ENCODE assay signal across 25 cellular contexts in the genomic region with DNA sequence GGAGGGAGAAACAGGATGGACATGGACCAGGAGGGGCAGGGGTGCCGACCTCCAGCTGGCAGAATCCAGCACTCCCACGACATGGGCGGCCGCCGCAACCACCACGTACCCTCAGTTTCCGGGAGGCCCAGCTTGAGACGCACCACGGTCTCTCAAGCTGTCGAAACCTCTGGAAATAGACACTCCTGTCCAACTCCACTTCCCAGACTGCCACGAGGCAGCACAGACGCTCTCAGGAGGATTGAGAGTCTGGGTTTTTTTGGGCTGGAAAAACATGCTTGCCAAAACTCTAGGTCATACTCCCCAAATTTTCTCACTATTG. TPM values are rescaled to one million over a fixed set of nuclear protein-coding genes. Genes with fewer than 3 reads are reported as not detected.
A peak's percentile ranks its signal among the peaks of the same experiment; 100 is the strongest.
DNase-seq lines count a peak whose midpoint lies in the region; ATAC-seq, FAIRE-seq and TF ChIP-seq lines count a peak whose summit lies in the region.
"Had no signal": no experiment of that assay in that cellular context is flagged by ENCODE, and none has a peak within 500 bp of the region (broad histone marks: within the 10 kb centered on the region; RNA-seq: fewer than 3 reads in every experiment).

No MANE protein-coding gene starts in this region.

- DNase-seq in heart left ventricle (peak in 1 of 5 donors; percentile 46), Right ventricle myocardium superior (no peak), coronary artery (ENCODE audit: low spot score) (peak; percentile 87), kidney (peak; percentile 33), aorta (peak in 1 of 2 donors; percentile 82), DMS79 (lab: John Stamatoyannopoulos, UW) (no peak), HPDE6-E6E7 (ENCODE audit: extremely low spot score) (no peak), lower leg skin (ENCODE audit: low spot score in 2 of 2) (no peak)
- DNase-seq: 8988T; ACHN; BE2C; CD8-positive, alpha-beta memory T cell; DMS 273 treated with DMSO at 0.1 percent for 48 hours; DMS79 treated with DMSO at 0.1 percent for 48 hours; GF-D8; MM.1S; NCI-H1417; NCI-H1694; NCI-H2029 treated with DMSO at 0.1 percent for 48 hours; NCI-H526 treated with DMSO at 0.1 percent for 48 hours; PC-9; SHP77 had no signal

- H3K9ac ChIP-seq in kidney (ENCODE audit: low read length in 2 of 2): no peak overlapping the region
- H3K9ac ChIP-seq: KMS-11 had no signal

- TF ChIP-seq CTCF in heart left ventricle (IDR thresholded peaks at IDR 0.05): no peak
- no peak for TF ChIP-seq CTCF in coronary artery (IDR thresholded peaks at IDR 0.05)
- TF ChIP-seq CTCF in kidney (IDR thresholded peaks at IDR 0.05; ENCODE audit: borderline replicate concordance, extremely low read depth, insufficient read depth): no peak
- no peak for TF ChIP-seq CTCF in lower leg skin (IDR thresholded peaks at IDR 0.05)

- H3K4me3 ChIP-seq in heart left ventricle: no peak overlapping the region
- H3K4me3 ChIP-seq in coronary artery: no peak overlapping the region
- no peak overlapping the region for H3K4me3 ChIP-seq in kidney (ENCODE audit: low read length in 2 of 2)
- no peak overlapping the region for H3K4me3 ChIP-seq in aorta (ENCODE audit: low read length in 2 of 2)
- no peak overlapping the region for H3K4me3 ChIP-seq in lower leg skin (ENCODE audit: low read depth, poor library complexity, severe bottlenecking)
- H3K4me3 ChIP-seq: PC-9 had no signal

- H3K9me3 ChIP-seq in heart left ventricle (peaks cover 0 to 3% (median 0%) of the 10 kb centered on the region in 12 donors), kidney (ENCODE audit: control insufficient read depth in 1 of 2, low read length in 2 of 2) (no peaks in the 10 kb centered on the region), aorta (ENCODE audit: control insufficient read depth, low read length) (no peaks in the 10 kb centered on the region)
- H3K9me3 ChIP-seq: BE2C had no signal

- WGBS in heart left ventricle, 4 donors: 54 to 87% (median 64%) methylated on average over 3 to 12 of the region's 12 CpGs
- WGBS in aorta, 2 donors: 5 to 11% methylated on average over 12 of the region's 12 CpGs
- 91 to 96% methylated on average over 12 of the region's 12 CpGs for WGBS in lower leg skin, 2 donors

- H3K4me1 ChIP-seq in heart left ventricle: peaks cover 0 to 11% (median 0%) of the 10 kb centered on the region in 12 donors
- H3K4me1 ChIP-seq in kidney (ENCODE audit: control insufficient read depth in 1 of 2, insufficient read depth in 1 of 2, low read depth in 1 of 2, low read length in 2 of 2): peaks cover 5 to 21% of the 10 kb centered on the region in 2 donors
- no peaks in the 10 kb centered on the region for H3K4me1 ChIP-seq in aorta (ENCODE audit: control insufficient read depth in 1 of 2, insufficient read depth in 2 of 2, low read length in 2 of 2)
- H3K4me1 ChIP-seq: BE2C had no signal

- H3K36me3 ChIP-seq in heart left ventricle (no peaks in the 10 kb centered on the region), kidney (ENCODE audit: control insufficient read depth in 1 of 2, insufficient read depth in 2 of 2, low read length in 2 of 2) (no peaks in the 10 kb centered on the region), aorta (ENCODE audit: control insufficient read depth in 1 of 2, insufficient read depth in 2 of 2, low read length in 1 of 2) (no peaks in the 10 kb centered on the region)
- H3K36me3 ChIP-seq: BE2C had no signal

- no peaks in the 10 kb centered on the region for H3K27me3 ChIP-seq in heart left ventricle
- no peaks in the 10 kb centered on the region for H3K27me3 ChIP-seq in aorta (ENCODE audit: control insufficient read depth in 1 of 2, insufficient read depth in 2 of 2, low read length in 1 of 2)
- H3K27me3 ChIP-seq: BE2C had no signal

- intact Hi-C loops in heart left ventricle (cut with DNase I) (no loop called here), Right ventricle myocardium superior (cut with DNase I) (no loop called here), kidney (cut with DNase I) (no loop called here), aorta (cut with DNase I) (loop anchor here in 1 of 2 donors (5.0 kb wide), 1 partner anchor 45 kb away; no protein-coding TSS in a partner anchor), lower leg skin (cut with DNase I; ENCODE audit: low total_unique reads) (no loop called here)

- peak; percentile 56 to 66 (median 60) for ATAC-seq in heart left ventricle
- no peak for ATAC-seq in Right ventricle myocardium superior (ENCODE audit: poor library complexity)
- ATAC-seq in aorta (ENCODE audit: low FRiP score): peak; percentile 68

- H3K27ac ChIP-seq in heart left ventricle (peak overlapping the region in 4 of 12 donors; percentile 27 to 76 (median 65)), coronary artery (peak overlapping the region; percentile 77 to 81), kidney (ENCODE audit: low read depth in 2 of 2, low read length in 2 of 2) (no peak overlapping the region), aorta (ENCODE audit: low read depth in 1 of 2, low read length in 2 of 2) (peak overlapping the region in 1 of 2 donors; percentile 77)
- H3K27ac ChIP-seq: KMS-11, PC-9 had no signal

- TF ChIP-seq POLR2A in heart left ventricle (IDR thresholded peaks at IDR 0.05) (no peak), lower leg skin (IDR thresholded peaks at IDR 0.05) (no peak)

- no peak for FAIRE-seq in kidney (lab: Jason Lieb, UNC)
- FAIRE-seq: GM12891 had no signal

RNA-seq across cellular contexts. Expression of a gene that starts 37.9 kb away (rescaled TPM):
- total RNA-seq in heart left ventricle (10 to 100 TPM; 19.4 to 50.9 (median 23.3) TPM), Right ventricle myocardium superior (34.5 TPM), kidney (53.0 TPM), aorta (100 to 1,000 TPM; 114 to 174 TPM), lower leg skin (10 to 100 TPM; 13.0 to 27.0 (median 20.5) TPM)
- polyA plus RNA-seq in heart left ventricle (10 to 100 TPM; 11.8 to 17.9 TPM), kidney (ENCODE audit: insufficient read depth, low read depth, low replicate concordance) (14.1 TPM), aorta (10 to 100 TPM; 28.9 to 61.1 TPM)
- polyA plus RNA-seq: IgD-negative memory B cell had no signal

Comparison
In these comparisons a context has a peak if more than half of its experiments do, and no peak if none do; other contexts are left out.
1. DNase-seq: peak in coronary artery (single experiment) and kidney (single experiment); none in Right ventricle myocardium superior (single experiment), DMS79 (single experiment), HPDE6-E6E7 (single experiment) and lower leg skin (0 of 2).
2. H3K27ac ChIP-seq: peak in coronary artery (2 of 2); none in kidney (0 of 2).